In the genomic region with DNA sequence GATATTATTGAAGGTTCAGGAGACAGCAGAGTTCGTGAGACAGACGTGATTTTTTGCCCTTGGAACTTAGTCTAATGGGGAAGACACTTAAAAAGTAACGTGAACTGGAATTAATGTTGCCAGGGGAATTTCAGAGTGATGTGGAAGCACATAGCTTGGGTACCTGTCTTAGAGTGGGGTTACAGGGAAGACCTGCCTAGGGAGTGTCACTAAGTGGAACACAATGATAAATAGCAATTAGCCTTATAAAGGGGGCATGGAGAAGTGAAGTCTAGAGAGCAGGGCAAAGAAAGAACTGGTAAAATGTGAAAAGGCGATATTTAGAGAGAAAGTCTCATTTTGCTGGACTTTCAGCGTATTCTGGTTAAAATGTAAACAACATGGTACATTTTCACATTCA, we compare ENCODE assay signal across 22 cellular contexts.
DNase-seq lines count a peak whose midpoint lies in the region; ATAC-seq and TF ChIP-seq lines count a peak whose summit lies in the region.
"Had no signal": no experiment of that assay in that cellular context is flagged by ENCODE, and none has a peak within 500 bp of the region (broad histone marks: within the 10 kb centered on the region; RNA-seq: fewer than 3 reads in every experiment).

No MANE protein-coding gene starts in this region.

- DNase-seq in NCI-H146 (lab: John Stamatoyannopoulos, UW) (peak; percentile 11), NCI-H146 treated with DMSO at 0.1 percent for 48 hours (lab: John Stamatoyannopoulos, UW; ENCODE audit: unreplicated experiment) (no peak), NCI-H748 treated with DMSO at 0.1 percent for 48 hours (lab: John Stamatoyannopoulos, UW) (peak; percentile 36), epithelial cell of proximal tubule (ENCODE audit: low read depth) (no peak), neural crest cell (ENCODE audit: low read depth, low spot score) (no peak), mammary epithelial cell (no peak)
- DNase-seq in effector memory CD8-positive, alpha-beta T cell, result no peak
- DNase-seq: activated CD8-positive, alpha-beta T cell treated with anti-CD3 and anti-CD28 coated beads, Interleukin-2, amount 10 ng/mL, durations not matched to agents 7 days and 5 days; activated naive CD4-positive, alpha-beta T cell treated with anti-CD3 and anti-CD28 coated beads for 36 hours; central memory CD4-positive, alpha-beta T cell; islet precursor cell; left ventricle myocardium inferior; naive B cell; NCI-H1436 treated with DMSO at 0.1 percent for 48 hours; NCI-H2171 treated with DMSO at 0.1 percent for 48 hours; NCI-H524; occipital lobe; stimulated activated CD4-positive, alpha-beta T cell treated with anti-CD3 and anti-CD28 coated beads, Interleukin-4, amount 100 ng/mL, for 1 hour; tibial artery had no signal

- H2AFZ ChIP-seq in mammary epithelial cell (ENCODE audit: low read depth, low read length), result no peak overlapping the region

- CTCF ChIA-PET in mammary epithelial cell (lab: Charles Lee; ENCODE audit: low non-redundant PET), result no interaction called here

- no peaks in the 10 kb centered on the region for H3K4me1 ChIP-seq in mammary epithelial cell (ENCODE audit: insufficient read depth, low read length)
- H3K4me1 ChIP-seq: left ventricle myocardium inferior, tibial artery, vagina had no signal

- H3K27me3 ChIP-seq in mammary epithelial cell (ENCODE audit: insufficient read depth, low read length), result peaks cover 2% of the 10 kb centered on the region
- H3K27me3 ChIP-seq: tibial artery, vagina had no signal

- H3K27ac ChIP-seq in mammary epithelial cell (ENCODE audit: insufficient read depth, low read depth, low read length), result no peak overlapping the region
- H3K27ac ChIP-seq: left ventricle myocardium inferior, tibial artery, vagina had no signal

- H3K27me3 Mint-ChIP-seq in neural crest cell (ENCODE audit: low read depth), result no peaks in the 10 kb centered on the region
- no peaks in the 10 kb centered on the region for H3K27me3 Mint-ChIP-seq in effector memory CD8-positive, alpha-beta T cell

- no peak overlapping the region for H3K4me2 ChIP-seq in mammary epithelial cell (ENCODE audit: insufficient read depth, low read depth, low read length)

- H3K9me3 Mint-ChIP-seq in neural crest cell, result no peaks in the 10 kb centered on the region
- H3K9me3 Mint-ChIP-seq in effector memory CD8-positive, alpha-beta T cell, result peaks cover 0 to 3% of the 10 kb centered on the region in 2 donors
- H3K9me3 Mint-ChIP-seq: activated naive CD4-positive, alpha-beta T cell treated with anti-CD3 and anti-CD28 coated beads for 36 hours; naive B cell had no signal

- TF ChIP-seq CTCF in epithelial cell of proximal tubule (conservative IDR thresholded peaks at IDR 0.05; ENCODE audit: low read depth, low read length), result no peak
- TF ChIP-seq CTCF in neural crest cell (conservative IDR thresholded peaks at IDR 0.05), result no peak
- no peak for TF ChIP-seq CTCF in mammary epithelial cell (conservative IDR thresholded peaks at IDR 0.05 in 1 of 2, IDR thresholded peaks at IDR 0.05 in 1 of 2; ENCODE audit: extremely low read depth in 1 of 2, insufficient read depth in 1 of 2, low read depth in 1 of 2, low read length in 2 of 2)

- 65% methylated on average over 5 of the region's 5 CpGs for WGBS in mammary epithelial cell (ENCODE audit: low coverage, missing lambda C conversion rate)

- H3K4me1 Mint-ChIP-seq in neural crest cell, result peaks cover 21% of the 10 kb centered on the region
- no peaks in the 10 kb centered on the region for H3K4me1 Mint-ChIP-seq in effector memory CD8-positive, alpha-beta T cell (ENCODE audit: low read depth in 2 of 2)
- H3K4me1 Mint-ChIP-seq: naive B cell had no signal

- H3K79me2 ChIP-seq in mammary epithelial cell (ENCODE audit: insufficient read depth, low read length), result no peaks in the 10 kb centered on the region

- dilution Hi-C loops in mammary epithelial cell (cut with HindIII; ENCODE audit: low sequenced_read_pairs), result no loop called here

- H3K9ac ChIP-seq in mammary epithelial cell (ENCODE audit: insufficient read depth, low read length), result no peak overlapping the region

- H3K36me3 ChIP-seq in mammary epithelial cell (ENCODE audit: insufficient read depth, low read length), result no peaks in the 10 kb centered on the region
- H3K36me3 ChIP-seq: left ventricle myocardium inferior, tibial artery, vagina had no signal

- H3K9me3 ChIP-seq in mammary epithelial cell (replicated peaks; ENCODE audit: insufficient read depth, low read length), result no peaks in the 10 kb centered on the region
- H3K9me3 ChIP-seq: left ventricle myocardium inferior, tibial artery, vagina had no signal

- H3K4me3 Mint-ChIP-seq in neural crest cell, result peak overlapping the region; percentile 89
- no peak overlapping the region for H3K4me3 Mint-ChIP-seq in effector memory CD8-positive, alpha-beta T cell
- H3K4me3 Mint-ChIP-seq: activated CD8-positive, alpha-beta T cell treated with anti-CD3 and anti-CD28 coated beads, Interleukin-2, amount 10 ng/mL, durations not matched to agents 7 days and 5 days; activated naive CD4-positive, alpha-beta T cell treated with anti-CD3 and anti-CD28 coated beads for 36 hours; naive B cell had no signal

- H3K4me3 ChIP-seq in epithelial cell of proximal tubule (ENCODE audit: low read depth, low read length) (peak overlapping the region; percentile 32), mammary epithelial cell (replicated peaks in 1 of 3; ENCODE audit: insufficient read depth in 1 of 3, low read depth in 2 of 3, low read length in 3 of 3) (no peak overlapping the region)
- H3K4me3 ChIP-seq: left ventricle myocardium inferior, tibial artery, vagina had no signal

- no peak for ATAC-seq in GM21717 (IDR thresholded peaks at IDR 0.05; ENCODE audit: unreplicated experiment)
- no peak for ATAC-seq in effector memory CD8-positive, alpha-beta T cell (replicated peaks)
- ATAC-seq: activated CD8-positive, alpha-beta T cell treated with anti-CD3 and anti-CD28 coated beads, Interleukin-2, amount 10 ng/mL, durations not matched to agents 7 days and 5 days; Panc1 had no signal

- no TSS peak for BruUV-seq in mammary epithelial cell (replicated peaks; lab: Mats Ljungman, UMichigan)

- in situ Hi-C loops in mammary epithelial cell (cut with MboI; ENCODE audit: low sequenced_read_pairs in 2 of 2), result no loop called here

- peaks cover 8% of the 10 kb centered on the region for H3K36me3 Mint-ChIP-seq in neural crest cell (ENCODE audit: low read depth)
- H3K36me3 Mint-ChIP-seq in effector memory CD8-positive, alpha-beta T cell (ENCODE audit: insufficient read depth), result no peaks in the 10 kb centered on the region

- no peaks in the 10 kb centered on the region for H4K20me1 ChIP-seq in mammary epithelial cell (ENCODE audit: insufficient read depth, low read length)

- intact Hi-C loops in mammary epithelial cell (cut with micrococcal nuclease), result no loop called here

- H3K27ac Mint-ChIP-seq in neural crest cell (ENCODE audit: unreplicated experiment), result no peak overlapping the region
- no peak overlapping the region for H3K27ac Mint-ChIP-seq in effector memory CD8-positive, alpha-beta T cell
- H3K27ac Mint-ChIP-seq: activated CD8-positive, alpha-beta T cell treated with anti-CD3 and anti-CD28 coated beads, Interleukin-2, amount 10 ng/mL, durations not matched to agents 7 days and 5 days; activated naive CD4-positive, alpha-beta T cell treated with anti-CD3 and anti-CD28 coated beads for 36 hours had no signal

Comparison
In these comparisons a context has a peak if more than half of its experiments do, and no peak if none do; other contexts are left out.
1. DNase-seq: peak in NCI-H146 (single experiment) and NCI-H748 treated with DMSO at 0.1 percent for 48 hours (single experiment); none in NCI-H146 treated with DMSO at 0.1 percent for 48 hours (single experiment), epithelial cell of proximal tubule (single experiment), neural crest cell (single experiment), mammary epithelial cell (single experiment) and effector memory CD8-positive, alpha-beta T cell (0 of 3).